Comparison of ENCODE assay signal across 8 cellular contexts in genomic region chr12:25377475-25378179, GRCh38.
DNase-seq lines count a peak whose midpoint lies in the region; ATAC-seq and TF ChIP-seq lines count a peak whose summit lies in the region.

No MANE protein-coding gene starts in this region.

- H3K4me3 ChIP-seq in osteoblast (ENCODE audit: insufficient read depth, low read length): no peak overlapping the region
- H3K4me3 ChIP-seq in gastroesophageal sphincter: no peak overlapping the region

- 41 to 58% methylated on average over 4 of the region's 5 CpGs for WGBS in gastroesophageal sphincter (ENCODE audit: low coverage in 1 of 2), 2 donors

- H3K4me1 Mint-ChIP-seq in activated naive CD4-positive, alpha-beta T cell treated with anti-CD3 and anti-CD28 coated beads, Interleukin-2, amount 10 ng/mL, durations not matched to agents 7 days and 5 days: peaks cover 44% of the 10 kb centered on the region

- CTCF ChIA-PET in activated naive CD4-positive, alpha-beta T cell treated with anti-CD3 and anti-CD28 coated beads, Interleukin-2, amount 10 ng/mL, durations not matched to agents 7 days and 5 days (lab: Charles Lee): interaction anchor here (0.9 to 1.6 kb wide), 4 partner anchors 9 to 136 kb away, joined by 3 to 9 read pairs (median 6); no protein-coding TSS in a partner anchor

- peak; percentile 82 for ATAC-seq in HG03520 (IDR thresholded peaks at IDR 0.05; ENCODE audit: unreplicated experiment)
- no peak for ATAC-seq in GM21825 (IDR thresholded peaks at IDR 0.05; ENCODE audit: unreplicated experiment)
- ATAC-seq in sciatic nerve: no peak
- no peak for ATAC-seq in gastroesophageal sphincter

- no peaks in the 10 kb centered on the region for H3K9me3 Mint-ChIP-seq in activated naive CD4-positive, alpha-beta T cell treated with anti-CD3 and anti-CD28 coated beads, Interleukin-2, amount 10 ng/mL, durations not matched to agents 7 days and 5 days

- DNase-seq in GM04504 (ENCODE audit: low read depth): peak; percentile 40
- peak; percentile 44 for DNase-seq in activated naive CD4-positive, alpha-beta T cell treated with anti-CD3 and anti-CD28 coated beads, Interleukin-2, amount 10 ng/mL, durations not matched to agents 7 days and 5 days
- DNase-seq in osteoblast (ENCODE audit: insufficient read length, low spot score, missing footprints): no peak
- DNase-seq in OCI-M2 (lab: John Stamatoyannopoulos, UW; ENCODE audit: unreplicated experiment): no peak
- DNase-seq in sciatic nerve (ENCODE audit: low spot score): no peak

- H3K79me2 ChIP-seq in osteoblast (ENCODE audit: insufficient read depth, low read length): no peaks in the 10 kb centered on the region

- no peak overlapping the region for H3K27ac ChIP-seq in osteoblast (ENCODE audit: low read depth, low read length)
- H3K27ac ChIP-seq in gastroesophageal sphincter: no peak overlapping the region

- peak overlapping the region; percentile 44 for H2AFZ ChIP-seq in osteoblast (ENCODE audit: low read length)

- peak overlapping the region; percentile 54 for H3K4me2 ChIP-seq in osteoblast (ENCODE audit: insufficient read depth, low read length)

- H3K4me3 Mint-ChIP-seq in activated naive CD4-positive, alpha-beta T cell treated with anti-CD3 and anti-CD28 coated beads, Interleukin-2, amount 10 ng/mL, durations not matched to agents 7 days and 5 days: no peak overlapping the region

- H3K36me3 ChIP-seq in osteoblast (ENCODE audit: insufficient read depth, low read length): no peaks in the 10 kb centered on the region
- no peaks in the 10 kb centered on the region for H3K36me3 ChIP-seq in gastroesophageal sphincter

- H3K27me3 ChIP-seq in osteoblast (ENCODE audit: insufficient read depth, low read length) (no peaks in the 10 kb centered on the region), gastroesophageal sphincter (no peaks in the 10 kb centered on the region)

- intact Hi-C loops in sciatic nerve (cut with DNase I): no loop called here

- H3K27ac Mint-ChIP-seq in activated naive CD4-positive, alpha-beta T cell treated with anti-CD3 and anti-CD28 coated beads, Interleukin-2, amount 10 ng/mL, durations not matched to agents 7 days and 5 days: peak overlapping the region; percentile 80

- no peaks in the 10 kb centered on the region for H3K27me3 Mint-ChIP-seq in activated naive CD4-positive, alpha-beta T cell treated with anti-CD3 and anti-CD28 coated beads, Interleukin-2, amount 10 ng/mL, durations not matched to agents 7 days and 5 days

- no peaks in the 10 kb centered on the region for H3K9me3 ChIP-seq in osteoblast (ENCODE audit: low read depth, low read length)
- H3K9me3 ChIP-seq in gastroesophageal sphincter: no peaks in the 10 kb centered on the region

- TF ChIP-seq EP300 in gastroesophageal sphincter (IDR thresholded peaks at IDR 0.05): no peak

- H3K36me3 Mint-ChIP-seq in activated naive CD4-positive, alpha-beta T cell treated with anti-CD3 and anti-CD28 coated beads, Interleukin-2, amount 10 ng/mL, durations not matched to agents 7 days and 5 days: peaks cover 2% of the 10 kb centered on the region

- peaks cover 6% of the 10 kb centered on the region for H3K4me1 ChIP-seq in osteoblast (ENCODE audit: insufficient read depth, low read length)
- no peaks in the 10 kb centered on the region for H3K4me1 ChIP-seq in gastroesophageal sphincter

- H4K20me1 ChIP-seq in osteoblast (ENCODE audit: insufficient read depth, low read length): no peaks in the 10 kb centered on the region

- no peak for TF ChIP-seq POLR2A in gastroesophageal sphincter (IDR thresholded peaks at IDR 0.05)

- TF ChIP-seq CTCF in osteoblast (IDR thresholded peaks at IDR 0.05; ENCODE audit: extremely low read depth, low read depth, low read length): no peak
- TF ChIP-seq CTCF in gastroesophageal sphincter (IDR thresholded peaks at IDR 0.05): no peak

Comparison
In these comparisons a context has a peak if more than half of its experiments do, and no peak if none do; other contexts are left out.
1. DNase-seq: peak in GM04504 (single experiment) and activated naive CD4-positive, alpha-beta T cell treated with anti-CD3 and anti-CD28 coated beads, Interleukin-2, amount 10 ng/mL, durations not matched to agents 7 days and 5 days (single experiment); none in osteoblast (single experiment), OCI-M2 (single experiment) and sciatic nerve (single experiment).